16 cellular contexts compared by ENCODE assay signal in genomic region chr15:63971904-63972303, GRCh38.
A peak's percentile ranks its signal among the peaks of the same experiment; 100 is the strongest.
DNase-seq lines count a peak whose midpoint lies in the region; ATAC-seq and TF ChIP-seq lines count a peak whose summit lies in the region.
"Had no signal": no experiment of that assay in that cellular context is flagged by ENCODE, and none has a peak within 500 bp of the region (broad histone marks: within the 10 kb centered on the region; RNA-seq: fewer than 3 reads in every experiment).

No MANE protein-coding gene starts in this region.

- TF ChIP-seq CTCF in MM.1S (IDR thresholded peaks at IDR 0.05; ENCODE audit: low read length): no peak
- TF ChIP-seq CTCF in colonic mucosa (IDR thresholded peaks at IDR 0.05): no peak
- no peak for TF ChIP-seq CTCF in sigmoid colon (IDR thresholded peaks at IDR 0.05)

- intact Hi-C loops in colonic mucosa (cut with DNase I) (no loop called here), sigmoid colon (cut with DNase I) (no loop called here)

- H3K27me3 ChIP-seq in MM.1S (replicated peaks; ENCODE audit: insufficient read depth, low read length) (no peaks in the 10 kb centered on the region), colonic mucosa (no peaks in the 10 kb centered on the region), skeletal muscle tissue (ENCODE audit: control insufficient read depth in 3 of 3, insufficient read depth in 3 of 3, low read length in 3 of 3) (no peaks in the 10 kb centered on the region), sigmoid colon (no peaks in the 10 kb centered on the region)
- H3K27me3 ChIP-seq: spleen had no signal

- no peak for ATAC-seq in activated CD8-positive, alpha-beta memory T cell treated with anti-CD3 and anti-CD28 coated beads, Interleukin-2, amount 10 ng/mL, durations not matched to agents 7 days and 5 days
- no peak for ATAC-seq in HG03108 (IDR thresholded peaks at IDR 0.05; ENCODE audit: unreplicated experiment)

- 93 to 98% methylated on average over 1 of the region's 1 CpG for WGBS in sigmoid colon, 2 donors

- H3K9ac ChIP-seq in MM.1S (ENCODE audit: low read length): peak overlapping the region; percentile 51; the same call in 1 of the 2 replicates
- H3K9ac ChIP-seq in colonic mucosa (ENCODE audit: low read depth in 2 of 2, low read length in 2 of 2): peak overlapping the region in 1 of 2 donors; percentile 16
- peak overlapping the region in 2 of 3 donors; percentile 23 to 58 for H3K9ac ChIP-seq in skeletal muscle tissue (ENCODE audit: low read depth in 1 of 3, low read length in 3 of 3)

- H3K4me3 ChIP-seq in MM.1S (ENCODE audit: low read length) (peak overlapping the region; percentile 34), colonic mucosa (no peak overlapping the region), skeletal muscle tissue (ENCODE audit: low read length in 3 of 3) (no peak overlapping the region), sigmoid colon (no peak overlapping the region)
- H3K4me3 ChIP-seq: HAP-1 had no signal

- H3K36me3 ChIP-seq in MM.1S (replicated peaks; ENCODE audit: insufficient read depth, low read length) (no peaks in the 10 kb centered on the region), colonic mucosa (no peaks in the 10 kb centered on the region), skeletal muscle tissue (ENCODE audit: control insufficient read depth in 3 of 3, insufficient read depth in 3 of 3, low read length in 3 of 3) (peaks cover 0 to 3% (median 2%) of the 10 kb centered on the region in 3 donors), sigmoid colon (no peaks in the 10 kb centered on the region)
- H3K36me3 ChIP-seq: HAP-1 had no signal

- peak overlapping the region; percentile 58 for H3K4me3 Mint-ChIP-seq in activated CD8-positive, alpha-beta memory T cell treated with anti-CD3 and anti-CD28 coated beads, Interleukin-2, amount 10 ng/mL, durations not matched to agents 7 days and 5 days

- no peaks in the 10 kb centered on the region for H3K79me2 ChIP-seq in MM.1S (ENCODE audit: low read length)

- CTCF ChIA-PET in activated CD8-positive, alpha-beta memory T cell treated with anti-CD3 and anti-CD28 coated beads, Interleukin-2, amount 10 ng/mL, durations not matched to agents 7 days and 5 days (lab: Charles Lee): interaction anchor here (0.7 to 6.8 kb wide), 8 partner anchors 13 to 219 kb away, joined by 3 to 53 read pairs (median 6); partner anchors contain the start of gene DAPK2

- peaks cover 9% of the 10 kb centered on the region for H3K36me3 Mint-ChIP-seq in activated CD8-positive, alpha-beta memory T cell treated with anti-CD3 and anti-CD28 coated beads, Interleukin-2, amount 10 ng/mL, durations not matched to agents 7 days and 5 days

- H3K9me3 ChIP-seq in MM.1S (replicated peaks; ENCODE audit: insufficient read depth, low read length) (no peaks in the 10 kb centered on the region), colonic mucosa (no peaks in the 10 kb centered on the region), skeletal muscle tissue (ENCODE audit: control insufficient read depth in 3 of 3, low read length in 3 of 3) (no peaks in the 10 kb centered on the region), sigmoid colon (no peaks in the 10 kb centered on the region)
- H3K9me3 ChIP-seq: HAP-1, spleen had no signal

- peaks cover 42% of the 10 kb centered on the region for H3K4me1 ChIP-seq in MM.1S (ENCODE audit: low read length)
- peaks cover 13% of the 10 kb centered on the region for H3K4me1 ChIP-seq in colonic mucosa
- H3K4me1 ChIP-seq in skeletal muscle tissue (ENCODE audit: control insufficient read depth in 3 of 3, insufficient read depth in 3 of 3, low read length in 3 of 3): peaks cover 63 to 67% (median 64%) of the 10 kb centered on the region in 3 donors
- H3K4me1 ChIP-seq in sigmoid colon: peaks cover 0 to 11% (median 2%) of the 10 kb centered on the region in 4 donors

- no peak for TF ChIP-seq EP300 in sigmoid colon (IDR thresholded peaks at IDR 0.05)

- no peaks in the 10 kb centered on the region for H3K27me3 Mint-ChIP-seq in activated CD8-positive, alpha-beta memory T cell treated with anti-CD3 and anti-CD28 coated beads, Interleukin-2, amount 10 ng/mL, durations not matched to agents 7 days and 5 days

- peak overlapping the region; percentile 98 for H3K27ac Mint-ChIP-seq in activated CD8-positive, alpha-beta memory T cell treated with anti-CD3 and anti-CD28 coated beads, Interleukin-2, amount 10 ng/mL, durations not matched to agents 7 days and 5 days

- TF ChIP-seq POLR2A in sigmoid colon (IDR thresholded peaks at IDR 0.05): no peak

- no peaks in the 10 kb centered on the region for H3K9me2 ChIP-seq in MM.1S (replicated peaks; ENCODE audit: insufficient read depth, low read length)

- peaks cover 28% of the 10 kb centered on the region for H3F3A ChIP-seq in MM.1S (ENCODE audit: insufficient read depth, low read length)

- no peaks in the 10 kb centered on the region for H3K9me3 Mint-ChIP-seq in activated CD8-positive, alpha-beta memory T cell treated with anti-CD3 and anti-CD28 coated beads, Interleukin-2, amount 10 ng/mL, durations not matched to agents 7 days and 5 days (ENCODE audit: low read depth)

- H2AFZ ChIP-seq in MM.1S (ENCODE audit: low read length): peak overlapping the region; percentile 51

- H3K4me1 Mint-ChIP-seq in activated CD8-positive, alpha-beta memory T cell treated with anti-CD3 and anti-CD28 coated beads, Interleukin-2, amount 10 ng/mL, durations not matched to agents 7 days and 5 days: peaks cover 57% of the 10 kb centered on the region

- H3K27ac ChIP-seq in MM.1S (ENCODE audit: low read length): peak overlapping the region; percentile 89
- peak overlapping the region; percentile 34 for H3K27ac ChIP-seq in colonic mucosa
- peak overlapping the region; percentile 61 for H3K27ac ChIP-seq in skeletal muscle tissue (ENCODE audit: low read depth, low read length)
- peak overlapping the region in 1 of 4 donors; percentile 40 for H3K27ac ChIP-seq in sigmoid colon

- no peak for DNase-seq in activated CD8-positive, alpha-beta memory T cell treated with anti-CD3 and anti-CD28 coated beads, Interleukin-2, amount 10 ng/mL, durations not matched to agents 7 days and 5 days
- DNase-seq in activated CD8-positive, alpha-beta memory T cell treated with anti-CD3 and anti-CD28 coated beads, Interleukin-2, amount 50 U/mL, for 4 hours: no peak
- no peak for DNase-seq in MM.1S
- peak; percentile 12 for DNase-seq in colonic mucosa
- DNase-seq in SHP77 (lab: John Stamatoyannopoulos, UW): no peak
- DNase-seq in sigmoid colon: no peak
- DNase-seq: aorta, dermis blood vessel endothelial cell, hypothalamus, NCI-H1930, NCI-H748 treated with DMSO at 0.1 percent for 48 hours, nucleus accumbens, spleen had no signal

- peak overlapping the region; percentile 70 for H3K4me2 ChIP-seq in MM.1S (ENCODE audit: low read depth, low read length)

- no peaks in the 10 kb centered on the region for H4K20me1 ChIP-seq in MM.1S (ENCODE audit: insufficient read depth, low read length)
